In the genomic region with DNA sequence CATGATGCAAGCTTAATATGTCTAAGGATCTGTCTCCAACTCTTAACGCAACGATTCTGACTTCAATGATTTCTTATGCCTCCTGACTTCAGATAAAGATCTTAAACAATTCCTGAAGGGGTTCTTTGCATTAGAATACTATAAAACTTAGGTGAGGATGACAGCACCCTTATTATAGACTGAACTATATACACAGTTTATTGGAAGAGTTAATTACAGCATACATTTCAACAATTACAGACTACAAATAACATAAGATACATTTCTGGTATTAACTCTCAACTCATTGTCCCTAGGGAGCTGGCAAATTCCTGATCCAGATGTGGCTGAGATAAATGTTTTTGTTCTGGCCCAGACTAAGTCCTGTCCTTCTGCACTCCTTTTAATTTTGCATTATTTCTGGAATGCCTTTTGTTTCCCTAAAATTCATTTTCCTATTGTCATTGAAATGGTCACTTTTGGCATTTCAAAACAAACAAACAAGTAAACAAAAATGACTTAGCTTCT, we compare ENCODE assay signal across 1 cellular context.
TF ChIP-seq lines count a peak whose summit lies in the region.

No MANE protein-coding gene starts in this region.

TF ChIP-seq in H1, 55 proteins besides CTCF, POLR2A, EP300 and RAD21 (continued from another document):
- TF ChIP-seq CHD7 (IDR thresholded peaks at IDR 0.05; ENCODE audit: insufficient replicate concordance, low read length) (no peak), CBX5 (IDR thresholded peaks at IDR 0.05; ENCODE audit: low read depth, low read length) (no peak)
